Comparison of ENCODE assay signal across 10 cellular contexts in genomic region chr6:135212020-135212806, GRCh38. TPM values are rescaled to one million over a fixed set of nuclear protein-coding genes. Genes with fewer than 3 reads are reported as not detected.
DNase-seq lines count a peak whose midpoint lies in the region; ATAC-seq and TF ChIP-seq lines count a peak whose summit lies in the region.
"Had no signal": no experiment of that assay in that cellular context is flagged by ENCODE, and none has a peak within 500 bp of the region (broad histone marks: within the 10 kb centered on the region; RNA-seq: fewer than 3 reads in every experiment).

No MANE protein-coding gene starts in this region.

- in situ Hi-C loops in SK-MEL-5 (cut with HindIII; ENCODE audit: low pct_unique_long_range_greater_than_20kb, low sequenced_read_pairs): no loop called here

- H3K27me3 ChIP-seq in thymus (ENCODE audit: control insufficient read depth, insufficient read depth): no peaks in the 10 kb centered on the region

- peaks cover 42% of the 10 kb centered on the region for H3K36me3 Mint-ChIP-seq in natural killer cell treated with Interleukin-12 subunit alpha and Interleukin-12 subunit beta and Interleukin-15 and Interleukin-18, amount 100 ng/mL, for 72 hours
- H3K36me3 Mint-ChIP-seq in natural killer cell: no peaks in the 10 kb centered on the region
- H3K36me3 Mint-ChIP-seq: memory B cell had no signal

- no peaks in the 10 kb centered on the region for H3K9me3 Mint-ChIP-seq in natural killer cell treated with Interleukin-12 subunit alpha and Interleukin-12 subunit beta and Interleukin-15 and Interleukin-18, amount 100 ng/mL, for 72 hours
- H3K9me3 Mint-ChIP-seq in natural killer cell: no peaks in the 10 kb centered on the region
- H3K9me3 Mint-ChIP-seq: memory B cell had no signal

- no peaks in the 10 kb centered on the region for H3K27me3 Mint-ChIP-seq in natural killer cell treated with Interleukin-12 subunit alpha and Interleukin-12 subunit beta and Interleukin-15 and Interleukin-18, amount 100 ng/mL, for 72 hours
- H3K27me3 Mint-ChIP-seq in natural killer cell (ENCODE audit: low read depth in 2 of 2): no peaks in the 10 kb centered on the region
- H3K27me3 Mint-ChIP-seq: memory B cell had no signal

- DNase-seq in natural killer cell treated with Interleukin-12 subunit alpha and Interleukin-12 subunit beta and Interleukin-15 and Interleukin-18, amount 100 ng/mL, for 72 hours (ENCODE audit: low spot score): no peak
- DNase-seq in natural killer cell (no peak), SK-MEL-5 (ENCODE audit: low read depth, low spot score) (peak; percentile 55), epidermal melanocyte (ENCODE audit: insufficient read length, low spot score) (peak; percentile 49), left lobe of liver (ENCODE audit: low spot score) (no peak), D341Med (ENCODE audit: low spot score) (no peak)
- DNase-seq: activated CD8-positive, alpha-beta memory T cell treated with anti-CD3 and anti-CD28 coated beads, Interleukin-2, amount 50 U/mL, for 48 hours had no signal

- WGBS in thymus: 67% methylated on average over 3 of the region's 3 CpGs

- intact Hi-C loops in natural killer cell (cut with micrococcal nuclease): no loop called here

- peak overlapping the region; percentile 56 for H3K27ac ChIP-seq in thymus (ENCODE audit: low read depth)

- H3K36me3 ChIP-seq in thymus (ENCODE audit: control insufficient read depth, insufficient read depth): peaks cover 48% of the 10 kb centered on the region

- no peak overlapping the region for H3K4me3 ChIP-seq in thymus (ENCODE audit: low read length)

- no peaks in the 10 kb centered on the region for H3K9me3 ChIP-seq in thymus (ENCODE audit: control insufficient read depth)

- peaks cover 2% of the 10 kb centered on the region for H3K4me1 ChIP-seq in thymus (ENCODE audit: control insufficient read depth, insufficient read depth, low read length)

- peak overlapping the region; percentile 38 for H3K4me3 Mint-ChIP-seq in natural killer cell treated with Interleukin-12 subunit alpha and Interleukin-12 subunit beta and Interleukin-15 and Interleukin-18, amount 100 ng/mL, for 72 hours
- no peak overlapping the region for H3K4me3 Mint-ChIP-seq in natural killer cell
- H3K4me3 Mint-ChIP-seq: memory B cell had no signal

- ATAC-seq in natural killer cell treated with Interleukin-12 subunit alpha and Interleukin-12 subunit beta and Interleukin-15 and Interleukin-18, amount 100 ng/mL, for 72 hours: peak in 1 of 2 donors; percentile 78
- ATAC-seq in natural killer cell (no peak), left lobe of liver (no peak), HG02798 (IDR thresholded peaks at IDR 0.05; ENCODE audit: poor library complexity, unreplicated experiment) (no peak)

- H3K4me1 Mint-ChIP-seq in natural killer cell treated with Interleukin-12 subunit alpha and Interleukin-12 subunit beta and Interleukin-15 and Interleukin-18, amount 100 ng/mL, for 72 hours (ENCODE audit: low read depth in 2 of 2): peaks cover 33 to 46% of the 10 kb centered on the region in 2 donors
- peaks cover 30 to 31% of the 10 kb centered on the region in 2 donors for H3K4me1 Mint-ChIP-seq in natural killer cell
- H3K4me1 Mint-ChIP-seq: memory B cell had no signal

- no peak for TF ChIP-seq CTCF in natural killer cell (IDR thresholded peaks at IDR 0.05)

- H3K27ac Mint-ChIP-seq in natural killer cell treated with Interleukin-12 subunit alpha and Interleukin-12 subunit beta and Interleukin-15 and Interleukin-18, amount 100 ng/mL, for 72 hours: peak overlapping the region; percentile 66 to 73
- peak overlapping the region in 1 of 2 donors; percentile 45 for H3K27ac Mint-ChIP-seq in natural killer cell
- H3K27ac Mint-ChIP-seq: memory B cell had no signal

RNA-seq across cellular contexts. Expression of gene MYB, which starts 31.1 kb away (rescaled TPM):
- 100 to 1,000 TPM in 1 of 2 donors, 10 to 100 TPM in 1; 66.1 to 145 TPM for total RNA-seq in natural killer cell treated with Interleukin-12 subunit alpha and Interleukin-12 subunit beta and Interleukin-15 and Interleukin-18, amount 100 ng/mL, for 72 hours
- 1 to 10 TPM in 2 of 3 donors, under 1 TPM in 1; 0.40 to 3.5 (median 1.3) TPM for total RNA-seq in natural killer cell
- total RNA-seq in SK-MEL-5 (2014; rRNA removed; shearing (Covaris generic)): 1.3 and 2.0 TPM in 2 replicates
- polyA plus RNA-seq in SK-MEL-5 (2015; cell fraction: cytosol; rRNA removed): 1.8 and 2.4 TPM in 2 replicates
- 1.7 and 6.0 TPM in 2 replicates for polyA plus RNA-seq in SK-MEL-5 (2015; cell fraction: nucleus; rRNA removed)
- polyA plus RNA-seq in thymus: 42.1 TPM
- total RNA-seq in left lobe of liver: 0.18 TPM

Comparison
In these comparisons a context has a peak if more than half of its experiments do, and no peak if none do; other contexts are left out.
1. RNA of gene MYB, which starts 31.1 kb away (total RNA-seq): 66.1 to 145 TPM in natural killer cell treated with Interleukin-12 subunit alpha and Interleukin-12 subunit beta and Interleukin-15 and Interleukin-18, amount 100 ng/mL, for 72 hours; 1.3 to 2.0 TPM in SK-MEL-5, 0.40 to 3.5 TPM in natural killer cell and 0.18 TPM in left lobe of liver (single experiment); every median in the first group is over 10 times any median in the second.
2. DNase-seq: peak in SK-MEL-5 (single experiment) and epidermal melanocyte (single experiment); none in natural killer cell treated with Interleukin-12 subunit alpha and Interleukin-12 subunit beta and Interleukin-15 and Interleukin-18, amount 100 ng/mL, for 72 hours (single experiment), natural killer cell (single experiment), left lobe of liver (single experiment) and D341Med (single experiment).